In genomic region chr7:55254596-55255500, GRCh38 we compare ENCODE assay signal across 8 cellular contexts.
DNase-seq lines count a peak whose midpoint lies in the region; ATAC-seq and TF ChIP-seq lines count a peak whose summit lies in the region.

No MANE protein-coding gene starts in this region.

- H3K36me3 ChIP-seq in Caco-2 (ENCODE audit: control insufficient read depth, insufficient read depth, low read length) (no peaks in the 10 kb centered on the region), Panc1 (ENCODE audit: control insufficient read depth, insufficient read depth, low read length) (no peaks in the 10 kb centered on the region)

- POLR2A ChIA-PET in Caco-2 (lab: Charles Lee) = interaction anchor here (0.8 to 1.9 kb wide), 4 partner anchors 66 to 496 kb away, joined by 3 to 8 read pairs (median 5); partner anchors contain the start of gene SEC61G
- POLR2A ChIA-PET in Panc1 (lab: Charles Lee) = interaction anchor here (0.6 kb wide), 1 partner anchor 416 kb away, joined by 3 read pairs; no protein-coding TSS in a partner anchor

- H3K27me3 Mint-ChIP-seq in Caco-2 (ENCODE audit: insufficient read depth, unreplicated experiment) (peaks cover 6% of the 10 kb centered on the region), natural killer cell (ENCODE audit: low read depth in 2 of 2) (peaks cover 24 to 65% of the 10 kb centered on the region in 2 donors)
- H3K27me3 Mint-ChIP-seq in activated T-helper 2 cell treated with anti-CD3 and anti-CD28 coated beads, Interferon-gamma antibody, Interleukin-2, Interleukin-4, amounts not matched to agents 10 μg/mL and 5 μg/mL and 100 μg/mL, durations not matched to agents 14 hours and 24 hours and 36 hours (ENCODE audit: low read depth) = peaks cover 45% of the 10 kb centered on the region

- intact Hi-C loops in Caco-2 (cut with micrococcal nuclease; ENCODE audit: unreplicated experiment) = loop anchor here (1.0 to 5.0 kb wide), 10 partner anchors 46 to 481 kb away; partner anchors contain the start of gene EGFR
- intact Hi-C loops in Panc1 (cut with micrococcal nuclease; ENCODE audit: unreplicated experiment) = loop anchor here (1.0 to 10.0 kb wide), 6 partner anchors 120 to 482 kb away; no protein-coding TSS in a partner anchor
- intact Hi-C loops in activated T-helper 2 cell treated with anti-CD3 and anti-CD28 coated beads, Interferon-gamma antibody, Interleukin-2, Interleukin-4, amounts not matched to agents 10 μg/mL and 5 μg/mL and 100 μg/mL, durations not matched to agents 14 hours and 24 hours and 36 hours (cut with micrococcal nuclease) = loop anchor here (1.0 to 10.0 kb wide), 3 partner anchors 260 to 482 kb away; no protein-coding TSS in a partner anchor
- intact Hi-C loops in natural killer cell (cut with micrococcal nuclease) = loop anchor here (1.0 to 5.0 kb wide), 2 partner anchors 481 to 498 kb away; partner anchors contain the start of gene SEC61G

- ATAC-seq in GM21367 (IDR thresholded peaks at IDR 0.05; ENCODE audit: unreplicated experiment) = peak; percentile 77
- ATAC-seq in Panc1 = peak; percentile 94
- peak; percentile 49 to 70 (median 69) for ATAC-seq in natural killer cell
- ATAC-seq in stimulated activated naive CD8-positive, alpha-beta T cell treated with anti-CD3 and anti-CD28 coated beads, Interleukin-15, Interleukin-2, amounts not matched to agents 100 U/mL and 50 U/mL, for 24 hours = peak; percentile 79

- CTCF ChIA-PET in Caco-2 (lab: Charles Lee) = interaction anchor here (0.6 to 2.7 kb wide), 43 partner anchors 10 to 496 kb away, joined by 3 to 60 read pairs (median 4); partner anchors contain the start of genes EGFR and SEC61G
- CTCF ChIA-PET in Panc1 (lab: Charles Lee) = interaction anchor here (0.5 to 2.3 kb wide), 23 partner anchors 11 to 530 kb away, joined by 3 to 23 read pairs (median 3); partner anchors contain the start of gene SEC61G

- H3K9me3 Mint-ChIP-seq in Caco-2 (ENCODE audit: unreplicated experiment) = peaks cover 9% of the 10 kb centered on the region
- no peaks in the 10 kb centered on the region for H3K9me3 Mint-ChIP-seq in activated T-helper 2 cell treated with anti-CD3 and anti-CD28 coated beads, Interferon-gamma antibody, Interleukin-2, Interleukin-4, amounts not matched to agents 10 μg/mL and 5 μg/mL and 100 μg/mL, durations not matched to agents 14 hours and 24 hours and 36 hours
- H3K9me3 Mint-ChIP-seq in natural killer cell = no peaks in the 10 kb centered on the region

- H3K27me3 ChIP-seq in Caco-2 (replicated peaks; ENCODE audit: control insufficient read depth, insufficient read depth, low read length) (no peaks in the 10 kb centered on the region), Panc1 (ENCODE audit: control insufficient read depth, insufficient read depth, low read length) (peaks cover 3% of the 10 kb centered on the region; the same call in 1 of the 2 replicates)

- DNase-seq in Caco-2 = peak; percentile 85 to 94
- DNase-seq in HT-29 (ENCODE audit: low spot score) = peak; percentile 85
- peak; percentile 33 for DNase-seq in Panc1 (ENCODE audit: low read depth, low spot score)
- peak; percentile 51 for DNase-seq in activated T-helper 2 cell treated with anti-CD3 and anti-CD28 coated beads, Interferon-gamma antibody, Interleukin-2, Interleukin-4, amounts not matched to agents 10 μg/mL and 5 μg/mL and 100 μg/mL, durations not matched to agents 14 hours and 24 hours and 36 hours (ENCODE audit: low spot score)
- peak; percentile 68 for DNase-seq in fibroblast of pulmonary artery (ENCODE audit: low read depth)
- peak; percentile 58 for DNase-seq in natural killer cell
- peak; percentile 83 for DNase-seq in stimulated activated naive CD8-positive, alpha-beta T cell treated with anti-CD3 and anti-CD28 coated beads, Interleukin-15, Interleukin-2, amounts not matched to agents 100 U/mL and 50 U/mL, for 24 hours

- H3K27ac ChIP-seq in Panc1 (ENCODE audit: low read length) = peak overlapping the region; percentile 80

- H3K4me3 ChIP-seq in Caco-2 (ENCODE audit: low read depth, low read length) (peak overlapping the region; percentile 75), Panc1 (ENCODE audit: low read depth in 2 of 2, low read length in 2 of 2) (peak overlapping the region; percentile 56 to 88), fibroblast of pulmonary artery (replicated peaks; ENCODE audit: low read depth, low read length) (peak overlapping the region; percentile 60)

- H3K27ac Mint-ChIP-seq in Caco-2 (ENCODE audit: unreplicated experiment) (peak overlapping the region; percentile 42), natural killer cell (peak overlapping the region in 1 of 2 donors; percentile 76)
- H3K27ac Mint-ChIP-seq in activated T-helper 2 cell treated with anti-CD3 and anti-CD28 coated beads, Interferon-gamma antibody, Interleukin-2, Interleukin-4, amounts not matched to agents 10 μg/mL and 5 μg/mL and 100 μg/mL, durations not matched to agents 14 hours and 24 hours and 36 hours = no peak overlapping the region

- H3K9me3 ChIP-seq in Caco-2 (no peaks in the 10 kb centered on the region), Panc1 (ENCODE audit: control insufficient read depth, insufficient read depth, low read depth, low read length) (no peaks in the 10 kb centered on the region)

- H3K4me3 Mint-ChIP-seq in Caco-2 (ENCODE audit: unreplicated experiment) (peak overlapping the region; percentile 86), natural killer cell (peak overlapping the region; percentile 84)
- H3K4me3 Mint-ChIP-seq in activated T-helper 2 cell treated with anti-CD3 and anti-CD28 coated beads, Interferon-gamma antibody, Interleukin-2, Interleukin-4, amounts not matched to agents 10 μg/mL and 5 μg/mL and 100 μg/mL, durations not matched to agents 14 hours and 24 hours and 36 hours (ENCODE audit: low read depth) = peak overlapping the region; percentile 86

- TF ChIP-seq CTCF in Caco-2 (IDR thresholded peaks at IDR 0.05; ENCODE audit: insufficient read depth in 1 of 2, low read depth in 1 of 2, low read length in 1 of 2, severe bottlenecking in 1 of 2, unreplicated experiment in 1 of 2) (peak; percentile 84 to 91), Panc1 (IDR thresholded peaks at IDR 0.05) (peak; percentile 85), fibroblast of pulmonary artery (IDR thresholded peaks at IDR 0.05; ENCODE audit: low read length, missing control alignments) (peak; percentile 45), natural killer cell (IDR thresholded peaks at IDR 0.05) (peak; percentile 56)

- in situ Hi-C loops in Panc1 (cut with HindIII; ENCODE audit: low pct_unique_long_range_greater_than_20kb, low sequenced_read_pairs) = no loop called here

- H3K4me1 Mint-ChIP-seq in Caco-2 (ENCODE audit: low read depth, unreplicated experiment) (no peaks in the 10 kb centered on the region), natural killer cell (peaks cover 11 to 12% of the 10 kb centered on the region in 2 donors)
- peaks cover 5% of the 10 kb centered on the region for H3K4me1 Mint-ChIP-seq in activated T-helper 2 cell treated with anti-CD3 and anti-CD28 coated beads, Interferon-gamma antibody, Interleukin-2, Interleukin-4, amounts not matched to agents 10 μg/mL and 5 μg/mL and 100 μg/mL, durations not matched to agents 14 hours and 24 hours and 36 hours (ENCODE audit: low read depth)

- H3K36me3 Mint-ChIP-seq in Caco-2 (ENCODE audit: insufficient read depth, unreplicated experiment) = no peaks in the 10 kb centered on the region
- no peaks in the 10 kb centered on the region for H3K36me3 Mint-ChIP-seq in activated T-helper 2 cell treated with anti-CD3 and anti-CD28 coated beads, Interferon-gamma antibody, Interleukin-2, Interleukin-4, amounts not matched to agents 10 μg/mL and 5 μg/mL and 100 μg/mL, durations not matched to agents 14 hours and 24 hours and 36 hours (ENCODE audit: low read depth)
- no peaks in the 10 kb centered on the region for H3K36me3 Mint-ChIP-seq in natural killer cell

- BruUV-seq in Caco-2 (replicated peaks; lab: Mats Ljungman, UMichigan) = no TSS peak
- BruUV-seq in Panc1 (replicated peaks; lab: Mats Ljungman, UMichigan) = no TSS peak

- peaks cover 9% of the 10 kb centered on the region; the same call in 1 of the 2 replicates for H3K4me1 ChIP-seq in Caco-2
- H3K4me1 ChIP-seq in Panc1 (ENCODE audit: control insufficient read depth, insufficient read depth, low read length) = peaks cover 7% of the 10 kb centered on the region

Comparison
In these comparisons a context has a peak if more than half of its experiments do, and no peak if none do; other contexts are left out.
1. Peak in every context shown above with its lines: DNase-seq, ATAC-seq, H3K4me3 ChIP-seq and H3K27ac ChIP-seq.
2. DNase-seq: peak in every context shown above with its lines; median percentile 90 in Caco-2; 85 in HT-29; 83 in stimulated activated naive CD8-positive, alpha-beta T cell treated with anti-CD3 and anti-CD28 coated beads, Interleukin-15, Interleukin-2, amounts not matched to agents 100 U/mL and 50 U/mL, for 24 hours; 68 in fibroblast of pulmonary artery; 58 in natural killer cell; 51 in activated T-helper 2 cell treated with anti-CD3 and anti-CD28 coated beads, Interferon-gamma antibody, Interleukin-2, Interleukin-4, amounts not matched to agents 10 μg/mL and 5 μg/mL and 100 μg/mL, durations not matched to agents 14 hours and 24 hours and 36 hours; 33 in Panc1.